17 cellular contexts compared by ENCODE assay signal in genomic region chr11:33207408-33207985, GRCh38. TPM values are rescaled to one million over a fixed set of nuclear protein-coding genes. Genes with fewer than 3 reads are reported as not detected.
DNase-seq lines count a peak whose midpoint lies in the region; ATAC-seq and TF ChIP-seq lines count a peak whose summit lies in the region.
"Had no signal": no experiment of that assay in that cellular context is flagged by ENCODE, and none has a peak within 500 bp of the region (broad histone marks: within the 10 kb centered on the region; RNA-seq: fewer than 3 reads in every experiment).

No MANE protein-coding gene starts in this region.

- no peak overlapping the region for H3K4me3 ChIP-seq in foreskin fibroblast (ENCODE audit: low read depth in 1 of 2, low read length in 2 of 2)
- H3K4me3 ChIP-seq: lower lobe of right lung, neural progenitor cell, skin epidermis had no signal

- peaks cover 11% of the 10 kb centered on the region for H3K4me1 Mint-ChIP-seq in neural crest cell
- no peaks in the 10 kb centered on the region for H3K4me1 Mint-ChIP-seq in activated naive CD8-positive, alpha-beta T cell treated with anti-CD3 and anti-CD28 coated beads for 36 hours

- H3K27ac Mint-ChIP-seq in neural crest cell (ENCODE audit: unreplicated experiment) = peak overlapping the region; percentile 5
- no peak overlapping the region for H3K27ac Mint-ChIP-seq in activated naive CD8-positive, alpha-beta T cell treated with anti-CD3 and anti-CD28 coated beads for 36 hours
- H3K27ac Mint-ChIP-seq: activated naive CD4-positive, alpha-beta T cell treated with anti-CD3 and anti-CD28 coated beads, Interleukin-2, amount 10 ng/mL, durations not matched to agents 7 days and 5 days; neural progenitor cell; stimulated activated naive CD8-positive, alpha-beta T cell treated with anti-CD3 and anti-CD28 coated beads, Interleukin-15, Interleukin-2, amounts not matched to agents 100 ng/mL and 50 ng/mL, for 24 hours had no signal

- no peak for ATAC-seq in HG03521 (IDR thresholded peaks at IDR 0.05; ENCODE audit: unreplicated experiment)
- ATAC-seq: lower lobe of right lung had no signal

- no peaks in the 10 kb centered on the region for H3K27me3 Mint-ChIP-seq in neural crest cell (ENCODE audit: low read depth)
- no peaks in the 10 kb centered on the region for H3K27me3 Mint-ChIP-seq in activated naive CD8-positive, alpha-beta T cell treated with anti-CD3 and anti-CD28 coated beads for 36 hours
- H3K27me3 Mint-ChIP-seq: activated naive CD4-positive, alpha-beta T cell treated with anti-CD3 and anti-CD28 coated beads, Interleukin-2, amount 10 ng/mL, durations not matched to agents 7 days and 5 days; stimulated activated naive CD8-positive, alpha-beta T cell treated with anti-CD3 and anti-CD28 coated beads, Interleukin-15, Interleukin-2, amounts not matched to agents 100 ng/mL and 50 ng/mL, for 24 hours had no signal

- H3K36me3 Mint-ChIP-seq in neural crest cell (ENCODE audit: low read depth) = no peaks in the 10 kb centered on the region
- no peaks in the 10 kb centered on the region for H3K36me3 Mint-ChIP-seq in activated naive CD8-positive, alpha-beta T cell treated with anti-CD3 and anti-CD28 coated beads for 36 hours
- H3K36me3 Mint-ChIP-seq: activated naive CD4-positive, alpha-beta T cell treated with anti-CD3 and anti-CD28 coated beads, Interleukin-2, amount 10 ng/mL, durations not matched to agents 7 days and 5 days; neural progenitor cell had no signal

- TF ChIP-seq CTCF in foreskin fibroblast (IDR thresholded peaks at IDR 0.05; ENCODE audit: low read depth, low read length) (no peak), neural crest cell (conservative IDR thresholded peaks at IDR 0.05) (no peak)

- H3K4me3 Mint-ChIP-seq in neural crest cell = no peak overlapping the region
- H3K4me3 Mint-ChIP-seq in activated naive CD8-positive, alpha-beta T cell treated with anti-CD3 and anti-CD28 coated beads for 36 hours = no peak overlapping the region
- H3K4me3 Mint-ChIP-seq: activated naive CD4-positive, alpha-beta T cell treated with anti-CD3 and anti-CD28 coated beads, Interleukin-2, amount 10 ng/mL, durations not matched to agents 7 days and 5 days; neural progenitor cell; stimulated activated naive CD8-positive, alpha-beta T cell treated with anti-CD3 and anti-CD28 coated beads, Interleukin-15, Interleukin-2, amounts not matched to agents 100 ng/mL and 50 ng/mL, for 24 hours had no signal

- DNase-seq in EH (ENCODE audit: low read depth) (peak; percentile 34), UCSD-AML1 (lab: John Stamatoyannopoulos, UW; ENCODE audit: unreplicated experiment) (peak; percentile 63), foreskin fibroblast (peak; percentile 4 to 19), neural crest cell (ENCODE audit: low read depth, low spot score) (no peak)
- DNase-seq in activated naive CD8-positive, alpha-beta T cell treated with anti-CD3 and anti-CD28 coated beads for 36 hours = no peak
- DNase-seq in activated CD4-positive, alpha-beta T cell treated with anti-CD3 and anti-CD28 coated beads for 4 hours = no peak
- no peak for DNase-seq in activated CD8-positive, alpha-beta memory T cell treated with anti-CD3 and anti-CD28 coated beads, Interleukin-2, amount 50 U/mL, for 4 hours
- DNase-seq: activated CD4-positive, CD25-positive, alpha-beta regulatory T cell; activated naive CD4-positive, alpha-beta T cell treated with anti-CD3 and anti-CD28 coated beads, Interleukin-2, amount 10 ng/mL, durations not matched to agents 7 days and 5 days; cerebellar nuclear complex; lower lobe of right lung; NCI-H1436 treated with DMSO at 0.1 percent for 48 hours; NCI-H510A treated with DMSO at 0.1 percent for 48 hours had no signal

- H3K9me3 Mint-ChIP-seq in neural crest cell = peaks cover 3% of the 10 kb centered on the region
- H3K9me3 Mint-ChIP-seq in activated naive CD8-positive, alpha-beta T cell treated with anti-CD3 and anti-CD28 coated beads for 36 hours = no peaks in the 10 kb centered on the region
- H3K9me3 Mint-ChIP-seq: activated naive CD4-positive, alpha-beta T cell treated with anti-CD3 and anti-CD28 coated beads, Interleukin-2, amount 10 ng/mL, durations not matched to agents 7 days and 5 days; neural progenitor cell; stimulated activated naive CD8-positive, alpha-beta T cell treated with anti-CD3 and anti-CD28 coated beads, Interleukin-15, Interleukin-2, amounts not matched to agents 100 ng/mL and 50 ng/mL, for 24 hours had no signal

RNA-seq across cellular contexts. Expression of gene CSTF3, which starts 46.2 kb away (rescaled TPM):
- total RNA-seq in neural crest cell = 69.5 and 72.1 TPM in 2 replicates
- 10 to 100 TPM; 38.7 to 45.1 TPM for total RNA-seq in activated naive CD8-positive, alpha-beta T cell treated with anti-CD3 and anti-CD28 coated beads for 36 hours

RNA-seq across cellular contexts. Expression of gene HIPK3, which starts 49.7 kb away (rescaled TPM):
- 33.8 and 39.0 TPM in 2 replicates for total RNA-seq in neural crest cell
- 10 to 100 TPM; 31.3 TPM for total RNA-seq in activated naive CD8-positive, alpha-beta T cell treated with anti-CD3 and anti-CD28 coated beads for 36 hours

Comparison
In these comparisons a context has a peak if more than half of its experiments do, and no peak if none do; other contexts are left out.
1. DNase-seq: peak in EH (single experiment), UCSD-AML1 (single experiment) and foreskin fibroblast (2 of 2); none in neural crest cell (single experiment), activated naive CD8-positive, alpha-beta T cell treated with anti-CD3 and anti-CD28 coated beads for 36 hours (single experiment), activated CD4-positive, alpha-beta T cell treated with anti-CD3 and anti-CD28 coated beads for 4 hours (0 of 2) and activated CD8-positive, alpha-beta memory T cell treated with anti-CD3 and anti-CD28 coated beads, Interleukin-2, amount 50 U/mL, for 4 hours (single experiment).